20 cellular contexts compared by ENCODE assay signal in genomic region chr10:70585555-70586243, GRCh38. TPM values are rescaled to one million over a fixed set of nuclear protein-coding genes. Genes with fewer than 3 reads are reported as not detected.
A peak's percentile ranks its signal among the peaks of the same experiment; 100 is the strongest.
DNase-seq lines count a peak whose midpoint lies in the region; ATAC-seq and TF ChIP-seq lines count a peak whose summit lies in the region.
"Had no signal": no experiment of that assay in that cellular context is flagged by ENCODE, and none has a peak within 500 bp of the region (broad histone marks: within the 10 kb centered on the region; RNA-seq: fewer than 3 reads in every experiment).

No MANE protein-coding gene starts in this region.

- no peak overlapping the region for H2BK15ac ChIP-seq in mesendoderm (replicated peaks; ENCODE audit: low read depth)

- no peaks in the 10 kb centered on the region for H3K9me3 ChIP-seq in OCI-LY1 (ENCODE audit: low read length)
- H3K9me3 ChIP-seq: vagina had no signal

- no peaks in the 10 kb centered on the region for H3K27me3 ChIP-seq in OCI-LY1 (ENCODE audit: insufficient read depth, low read length)
- H3K27me3 ChIP-seq in mesendoderm (ENCODE audit: insufficient read depth, low read length, poor library complexity) = no peaks in the 10 kb centered on the region
- H3K27me3 ChIP-seq: vagina had no signal

- H3K4me1 ChIP-seq in OCI-LY1 (ENCODE audit: insufficient read depth, low read length, severe bottlenecking) (peaks cover 83% of the 10 kb centered on the region), mesendoderm (ENCODE audit: control insufficient read depth, low read depth, low read length) (peaks cover 2% of the 10 kb centered on the region)

- H3K36me3 ChIP-seq in OCI-LY1 (ENCODE audit: insufficient read depth, low read length) = no peaks in the 10 kb centered on the region
- H3K36me3 ChIP-seq in mesendoderm (ENCODE audit: control insufficient read depth, insufficient read depth, low read length) = no peaks in the 10 kb centered on the region
- H3K36me3 ChIP-seq: vagina had no signal

- H2AK5ac ChIP-seq in mesendoderm (ENCODE audit: low read length) = no peak overlapping the region

- H3K9ac ChIP-seq in OCI-LY1 (ENCODE audit: low read length) (peak overlapping the region; percentile 61), mesendoderm (ENCODE audit: low read length) (no peak overlapping the region)
- H3K9ac ChIP-seq: parathyroid adenoma had no signal

- H2BK5ac ChIP-seq in mesendoderm (ENCODE audit: low read length) = no peak overlapping the region

- peaks cover 0 to 10% (median 6%) of the 10 kb centered on the region in 3 donors for H3K27me3 Mint-ChIP-seq in CD14-positive monocyte (ENCODE audit: low read depth in 3 of 3)
- H3K27me3 Mint-ChIP-seq: CD4-positive, alpha-beta T cell had no signal

- H3K4ac ChIP-seq in mesendoderm (ENCODE audit: low read depth, low read length) = no peak overlapping the region

- H3K4me2 ChIP-seq in OCI-LY1 (ENCODE audit: low read length) (peak overlapping the region; percentile 66; the same call in 1 of the 2 replicates), mesendoderm (ENCODE audit: low read length) (no peak overlapping the region)

- H3K36me3 Mint-ChIP-seq in CD14-positive monocyte = no peaks in the 10 kb centered on the region
- H3K36me3 Mint-ChIP-seq: stimulated activated memory B cell treated with anti-CD40 and anti-IgM and Interleukin-4, amounts not matched to agents 10 μg/mL and 1 μg/mL and 100 μg/mL, for 72 hours had no signal

- intact Hi-C loops in CD14-positive monocyte (cut with micrococcal nuclease) = no loop called here

- H3K56ac ChIP-seq in mesendoderm (ENCODE audit: low read length) = peak overlapping the region; percentile 35

- no peaks in the 10 kb centered on the region for H3K79me2 ChIP-seq in OCI-LY1 (ENCODE audit: insufficient read depth, low read length)
- no peaks in the 10 kb centered on the region for H3K79me2 ChIP-seq in mesendoderm (ENCODE audit: control insufficient read depth, insufficient read depth, low read length)
- H3K79me2 ChIP-seq: parathyroid adenoma had no signal

- H4K5ac ChIP-seq in mesendoderm (ENCODE audit: low read length) = no peak overlapping the region

- no peak overlapping the region for H2BK120ac ChIP-seq in mesendoderm (ENCODE audit: low read depth, low read length)

- DNase-seq in NCI-H1436 treated with DMSO at 0.1 percent for 48 hours (lab: John Stamatoyannopoulos, UW) = peak; percentile 25
- DNase-seq in NCI-H1436 (lab: John Stamatoyannopoulos, UW) = no peak
- peak; percentile 20 for DNase-seq in CD14-positive monocyte (ENCODE audit: low spot score)
- DNase-seq in mesendoderm = no peak
- no peak for DNase-seq in activated T-cell treated with anti-CD3 and anti-CD28 coated beads for 4 hours
- DNase-seq in NCI-H526 treated with DMSO at 0.1 percent for 48 hours (lab: John Stamatoyannopoulos, UW) = no peak
- DNase-seq: activated CD4-positive, alpha-beta T cell treated with anti-CD3 and anti-CD28 coated beads, Interleukin-2, amount 10 ng/mL, durations not matched to agents 24 days and 14 days; activated T-cell treated with anti-CD3 and anti-CD28 coated beads, Interleukin-2, amount 50 U/mL, for 48 hours; amygdala; NCI-H226; SIG-M5; T1000 had no signal

- no peak overlapping the region for H3K18ac ChIP-seq in mesendoderm (ENCODE audit: low read length)

- no peak for ATAC-seq in HG03196 (IDR thresholded peaks at IDR 0.05; ENCODE audit: unreplicated experiment)
- ATAC-seq: left lobe of liver; stimulated activated memory B cell treated with anti-CD40 and anti-IgM and Interleukin-4, amounts not matched to agents 10 μg/mL and 1 μg/mL and 100 μg/mL, for 72 hours had no signal

- H3K4me3 Mint-ChIP-seq in CD14-positive monocyte = no peak overlapping the region
- H3K4me3 Mint-ChIP-seq: activated CD4-positive, alpha-beta T cell treated with anti-CD3 and anti-CD28 coated beads, Interleukin-2, amount 10 ng/mL, durations not matched to agents 24 days and 14 days; CD4-positive, alpha-beta T cell; stimulated activated memory B cell treated with anti-CD40 and anti-IgM and Interleukin-4, amounts not matched to agents 10 μg/mL and 1 μg/mL and 100 μg/mL, for 72 hours had no signal

- no peak overlapping the region for H3K23ac ChIP-seq in mesendoderm (ENCODE audit: low read length)

- H3F3A ChIP-seq in OCI-LY1 (ENCODE audit: insufficient read depth, low read length) = peaks cover 19% of the 10 kb centered on the region

- no peaks in the 10 kb centered on the region for H3K79me1 ChIP-seq in mesendoderm (ENCODE audit: low read length)

- H3K27ac ChIP-seq in OCI-LY1 (ENCODE audit: low read depth, low read length, poor library complexity, severe bottlenecking) = peak overlapping the region; percentile 98
- no peak overlapping the region for H3K27ac ChIP-seq in mesendoderm (ENCODE audit: low read depth, low read length)
- H3K27ac ChIP-seq: parathyroid adenoma, vagina had no signal

- WGBS in mesendoderm (ENCODE audit: extremely low coverage, insufficient coverage, low lambda C conversion rate) = no CpG with 5 or more reads among the region's 8 CpGs

- no peak overlapping the region for H4K8ac ChIP-seq in mesendoderm (ENCODE audit: low read depth, low read length)

- H3K4me1 Mint-ChIP-seq in CD14-positive monocyte = peaks cover 10% of the 10 kb centered on the region

- no peak overlapping the region for H2AFZ ChIP-seq in OCI-LY1 (ENCODE audit: low read length)

- no peaks in the 10 kb centered on the region for H3K9me2 ChIP-seq in OCI-LY1 (ENCODE audit: low read depth, low read length)

- no peak overlapping the region for H3K27ac Mint-ChIP-seq in CD14-positive monocyte
- H3K27ac Mint-ChIP-seq: CD4-positive, alpha-beta T cell; stimulated activated memory B cell treated with anti-CD40 and anti-IgM and Interleukin-4, amounts not matched to agents 10 μg/mL and 1 μg/mL and 100 μg/mL, for 72 hours had no signal

- no peaks in the 10 kb centered on the region for H3K9me3 Mint-ChIP-seq in CD14-positive monocyte
- H3K9me3 Mint-ChIP-seq: activated CD4-positive, alpha-beta T cell treated with anti-CD3 and anti-CD28 coated beads, Interleukin-2, amount 10 ng/mL, durations not matched to agents 24 days and 14 days; CD4-positive, alpha-beta T cell; stimulated activated memory B cell treated with anti-CD40 and anti-IgM and Interleukin-4, amounts not matched to agents 10 μg/mL and 1 μg/mL and 100 μg/mL, for 72 hours had no signal

- TF ChIP-seq CTCF in CD14-positive monocyte (IDR thresholded peaks at IDR 0.05) (no peak), OCI-LY1 (IDR thresholded peaks at IDR 0.05; ENCODE audit: low read length) (no peak)

- no peaks in the 10 kb centered on the region for H4K20me1 ChIP-seq in OCI-LY1 (ENCODE audit: insufficient read depth, low read length)

- no peak overlapping the region for H3K4me3 ChIP-seq in OCI-LY1 (ENCODE audit: low read depth, low read length, poor library complexity, severe bottlenecking)
- H3K4me3 ChIP-seq in mesendoderm (ENCODE audit: low read length) = no peak overlapping the region
- H3K4me3 ChIP-seq: skin epidermis, vagina had no signal

RNA-seq across cellular contexts. Expression of gene PRF1, which starts 16.8 kb away (rescaled TPM):
- polyA plus RNA-seq in CD14-positive monocyte = 1 to 10 TPM; 2.4 to 2.7 TPM
- 0.10 TPM for polyA plus RNA-seq in mesendoderm (2013, experiment 1 of 2)
- 0.08 TPM for polyA plus RNA-seq in mesendoderm (2013, experiment 2 of 2)

Comparison
In these comparisons a context has a peak if more than half of its experiments do, and no peak if none do; other contexts are left out.
1. DNase-seq: peak in NCI-H1436 treated with DMSO at 0.1 percent for 48 hours (single experiment) and CD14-positive monocyte (single experiment); none in NCI-H1436 (single experiment), mesendoderm (single experiment), activated T-cell treated with anti-CD3 and anti-CD28 coated beads for 4 hours (single experiment) and NCI-H526 treated with DMSO at 0.1 percent for 48 hours (single experiment).